ENCODE assay signal across 19 cellular contexts in the genomic region with DNA sequence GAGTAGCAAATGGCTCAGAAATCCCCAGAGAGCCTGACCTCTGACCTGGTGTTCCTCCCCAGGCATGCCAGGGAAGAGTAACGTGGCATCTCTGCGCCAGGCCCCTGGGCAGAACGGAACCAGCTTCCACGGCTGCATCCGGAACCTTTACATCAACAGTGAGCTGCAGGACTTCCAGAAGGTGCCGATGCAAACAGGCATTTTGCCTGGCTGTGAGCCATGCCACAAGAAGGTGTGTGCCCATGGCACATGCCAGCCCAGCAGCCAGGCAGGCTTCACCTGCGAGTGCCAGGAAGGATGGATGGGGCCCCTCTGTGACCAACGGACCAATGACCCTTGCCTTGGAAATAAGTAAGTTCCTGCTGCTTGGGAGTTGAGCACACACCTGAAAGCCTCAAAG.
DNase-seq lines count a peak whose midpoint lies in the region; ATAC-seq, FAIRE-seq and TF ChIP-seq lines count a peak whose summit lies in the region.
"Had no signal": no experiment of that assay in that cellular context is flagged by ENCODE, and none has a peak within 500 bp of the region (broad histone marks: within the 10 kb centered on the region; RNA-seq: fewer than 3 reads in every experiment).

No MANE protein-coding gene starts in this region.

- H3K4me3 ChIP-seq in mammary epithelial cell (replicated peaks in 1 of 3; ENCODE audit: insufficient read depth in 1 of 3, low read depth in 2 of 3, low read length in 3 of 3) (no peak overlapping the region), breast epithelium (no peak overlapping the region), H1 (ENCODE audit: extremely low read depth in 1 of 4, insufficient read depth in 2 of 4, low read depth in 3 of 4, low read length in 4 of 4) (no peak overlapping the region), mucosa of descending colon (no peak overlapping the region)

- no peak overlapping the region for H3K18ac ChIP-seq in H1 (ENCODE audit: extremely low read depth, low read length)

- H3K4me1 ChIP-seq in mammary epithelial cell (ENCODE audit: insufficient read depth, low read length) = peaks cover 24% of the 10 kb centered on the region
- no peaks in the 10 kb centered on the region for H3K4me1 ChIP-seq in breast epithelium
- H3K4me1 ChIP-seq in H1 (replicated peaks in 1 of 4; ENCODE audit: control insufficient read depth in 3 of 4, insufficient read depth in 4 of 4, low read length in 3 of 4) = peaks cover 0 to 6% (median 3%) of the 10 kb centered on the region in 4 experiments; a peak in 4 of 7 replicates
- no peaks in the 10 kb centered on the region for H3K4me1 ChIP-seq in mucosa of descending colon (ENCODE audit: low read depth)

- H2BK5ac ChIP-seq in H1 (ENCODE audit: low read depth, low read length) = no peak overlapping the region

- H3K4me2 ChIP-seq in mammary epithelial cell (ENCODE audit: insufficient read depth, low read depth, low read length) (no peak overlapping the region), H1 (ENCODE audit: insufficient read depth in 1 of 2, low read depth in 2 of 2, low read length in 2 of 2) (no peak overlapping the region)

- 56% methylated on average over 5 of the region's 8 CpGs for WGBS in mammary epithelial cell (ENCODE audit: low coverage, missing lambda C conversion rate)
- WGBS in H1 (ENCODE audit: extremely low coverage in 1 of 2, insufficient coverage in 1 of 2, insufficient read length in 1 of 2, insufficient replicate concordance in 2 of 2, low coverage in 1 of 2, low lambda C conversion rate in 2 of 2, missing lambda C conversion rate in 1 of 2), 2 experiments = 90% methylated on average over 8 of the region's 8 CpGs; no CpG with 5 or more reads in 1 of the 2 experiments

- H3K36me3 ChIP-seq in mammary epithelial cell (ENCODE audit: insufficient read depth, low read length) = no peaks in the 10 kb centered on the region
- no peaks in the 10 kb centered on the region for H3K36me3 ChIP-seq in breast epithelium
- H3K36me3 ChIP-seq in H1 (ENCODE audit: control insufficient read depth in 2 of 4, insufficient read depth in 4 of 4, low read length in 3 of 4) = no peaks in the 10 kb centered on the region
- H3K36me3 ChIP-seq in mucosa of descending colon (ENCODE audit: low read depth) = no peaks in the 10 kb centered on the region

- BruUV-seq in mammary epithelial cell (replicated peaks; lab: Mats Ljungman, UMichigan) = no TSS peak

- TF ChIP-seq EP300 in H1 (IDR thresholded peaks at IDR 0.05; ENCODE audit: borderline replicate concordance in 1 of 2, low read depth in 2 of 2, low read length in 2 of 2) = no peak

- no peak overlapping the region for H2BK20ac ChIP-seq in H1 (ENCODE audit: low read length)

- TF ChIP-seq CTCF in mammary epithelial cell (conservative IDR thresholded peaks at IDR 0.05 in 1 of 2, IDR thresholded peaks at IDR 0.05 in 1 of 2; ENCODE audit: extremely low read depth in 1 of 2, insufficient read depth in 1 of 2, low read depth in 1 of 2, low read length in 2 of 2) (no peak), breast epithelium (IDR thresholded peaks at IDR 0.05) (no peak), H1 (IDR thresholded peaks at IDR 0.05; ENCODE audit: control extremely low read depth in 1 of 3, insufficient read depth in 1 of 3, low read depth in 1 of 3, low read length in 3 of 3) (no peak), mucosa of descending colon (IDR thresholded peaks at IDR 0.05) (no peak)

- no peak overlapping the region for H3K14ac ChIP-seq in H1 (ENCODE audit: insufficient read length)

- H3K27ac ChIP-seq in mammary epithelial cell (ENCODE audit: insufficient read depth, low read depth, low read length) (no peak overlapping the region), breast epithelium (peak overlapping the region in 1 of 2 donors; percentile 32), H1 (ENCODE audit: low read depth, low read length) (no peak overlapping the region)
- H3K27ac ChIP-seq: 22Rv1 had no signal

- H4K8ac ChIP-seq in H1 (ENCODE audit: extremely low read depth, insufficient read depth, low read length) = peak overlapping the region; percentile 47; the same call in 1 of the 2 replicates

- H3K27me3 Mint-ChIP-seq in T-cell = peaks cover 0 to 2% of the 10 kb centered on the region in 2 donors

- H3K4ac ChIP-seq in H1 (replicated peaks; ENCODE audit: insufficient read length, low read depth, low read length) = no peak overlapping the region

- peak; percentile 32 for ATAC-seq in mucosa of descending colon
- no peak for ATAC-seq in T-cell (replicated peaks in 1 of 4)
- ATAC-seq: CD8-positive, alpha-beta T cell; HepG2 had no signal

- intact Hi-C loops in mammary epithelial cell (cut with micrococcal nuclease) (no loop called here), breast epithelium (cut with DNase I; ENCODE audit: low total_unique reads) (no loop called here), mucosa of descending colon (cut with DNase I, micrococcal nuclease) (no loop called here)

- H3K79me2 ChIP-seq in mammary epithelial cell (ENCODE audit: insufficient read depth, low read length) (no peaks in the 10 kb centered on the region), H1 (ENCODE audit: control insufficient read depth in 1 of 2, insufficient read depth in 2 of 2, low read length in 2 of 2) (no peaks in the 10 kb centered on the region)

- H3K9me3 ChIP-seq in mammary epithelial cell (replicated peaks; ENCODE audit: insufficient read depth, low read length) (no peaks in the 10 kb centered on the region), breast epithelium (no peaks in the 10 kb centered on the region), H1 (ENCODE audit: insufficient read depth in 2 of 2, low read depth in 1 of 2, low read length in 1 of 2) (no peaks in the 10 kb centered on the region; a peak in 1 of 4 replicates), mucosa of descending colon (no peaks in the 10 kb centered on the region)

- no peaks in the 10 kb centered on the region for H3K79me1 ChIP-seq in H1 (ENCODE audit: low read depth, low read length)

- no peak overlapping the region for H3K27ac Mint-ChIP-seq in T-cell
- H3K27ac Mint-ChIP-seq: CD8-positive, alpha-beta T cell; HFFc6 had no signal

- no peak overlapping the region for H2AK5ac ChIP-seq in H1 (ENCODE audit: low read depth, low read length)

- H3K9me3 Mint-ChIP-seq in T-cell = no peaks in the 10 kb centered on the region
- H3K9me3 Mint-ChIP-seq: CD14-positive monocyte; CD8-positive, alpha-beta T cell; HFFc6 had no signal

- no peak overlapping the region for H3K23ac ChIP-seq in H1 (ENCODE audit: insufficient read length)

- no peaks in the 10 kb centered on the region for H3K23me2 ChIP-seq in H1 (ENCODE audit: low read depth, low read length)

- H3K4me3 Mint-ChIP-seq in T-cell = no peak overlapping the region
- H3K4me3 Mint-ChIP-seq: CD14-positive monocyte; CD8-positive, alpha-beta T cell; HFFc6 had no signal

- H3K36me3 Mint-ChIP-seq in T-cell = no peaks in the 10 kb centered on the region
- H3K36me3 Mint-ChIP-seq: CD14-positive monocyte; CD8-positive, alpha-beta T cell had no signal

- CTCF ChIA-PET in mammary epithelial cell (lab: Charles Lee; ENCODE audit: low non-redundant PET) (no interaction called here), H1 (lab: Charles Lee; ENCODE audit: partially characterized antibody) (interaction anchor here (1.4 kb wide), 1 partner anchor 73 kb away, joined by 3 read pairs; no protein-coding TSS in a partner anchor), T-cell (lab: Charles Lee) (interaction anchor here in 1 of 2 donors (0.5 kb wide), 1 partner anchor 626 kb away, joined by 3 read pairs; no protein-coding TSS in a partner anchor)

- no peak overlapping the region for H2BK120ac ChIP-seq in H1 (replicated peaks; ENCODE audit: low read depth, low read length)

- POLR2A ChIA-PET in H1 (lab: Charles Lee; ENCODE audit: partially characterized antibody) = no interaction called here
- POLR2A ChIA-PET in T-cell (lab: Charles Lee) = no interaction called here

- TF ChIP-seq RAD21 in H1 (IDR thresholded peaks at IDR 0.05 in 1 of 2, conservative IDR thresholded peaks at IDR 0.05 in 1 of 2; ENCODE audit: low read depth in 2 of 2, low read length in 2 of 2) = no peak

- H3K56ac ChIP-seq in H1 (replicated peaks; ENCODE audit: insufficient read length, low read depth, low read length) = no peak overlapping the region

- no peaks in the 10 kb centered on the region for H4K20me1 ChIP-seq in mammary epithelial cell (ENCODE audit: insufficient read depth, low read length)
- no peaks in the 10 kb centered on the region for H4K20me1 ChIP-seq in H1 (replicated peaks in 1 of 2; ENCODE audit: control insufficient read depth in 1 of 2, insufficient read depth in 2 of 2, low read length in 2 of 2)

- dilution Hi-C loops in mammary epithelial cell (cut with HindIII; ENCODE audit: low sequenced_read_pairs) = no loop called here

- no peak for TF ChIP-seq POLR2A in breast epithelium (IDR thresholded peaks at IDR 0.05)
- TF ChIP-seq POLR2A in H1 (IDR thresholded peaks at IDR 0.05; ENCODE audit: control extremely low read depth in 1 of 2, low read depth in 2 of 2, low read length in 2 of 2) = no peak

- no peak overlapping the region for H2BK15ac ChIP-seq in H1 (ENCODE audit: low read length)

- H4K5ac ChIP-seq in H1 (ENCODE audit: insufficient read length, low read depth, low read length) = no peak overlapping the region

- peak overlapping the region; percentile 71; the same call in 1 of the 2 replicates for H2BK12ac ChIP-seq in H1 (ENCODE audit: low read depth, low read length)

- H3K4me1 Mint-ChIP-seq in T-cell = peaks cover 0 to 2% (median 0%) of the 10 kb centered on the region in 3 donors

- H4K91ac ChIP-seq in H1 (replicated peaks; ENCODE audit: insufficient read length, low read length) = no peak overlapping the region

- no peak for DNase-seq in mammary epithelial cell
- DNase-seq in breast epithelium (ENCODE audit: low spot score in 2 of 2) = no peak
- no peak for DNase-seq in H1 (ENCODE audit: low read depth in 1 of 2, low spot score in 2 of 2)
- peak in 1 of 3 donors; percentile 30 for DNase-seq in mucosa of descending colon
- no peak for DNase-seq in activated T-cell treated with anti-CD3 and anti-CD28 coated beads for 4 hours
- no peak for DNase-seq in T-cell
- no peak for DNase-seq in NK-92 treated with Interleukin-12 subunit alpha and Interleukin-12 subunit beta, amount 100 ng/mL, for 24 hours (lab: John Stamatoyannopoulos, UW)
- DNase-seq: CD8-positive, alpha-beta T cell; COR-L47; DND-41; GF-D8; GOT3; HCEC 1CT; HFFc6 had no signal

- H3K27me3 ChIP-seq in mammary epithelial cell (ENCODE audit: insufficient read depth, low read length) (no peaks in the 10 kb centered on the region), breast epithelium (no peaks in the 10 kb centered on the region), H1 (replicated peaks in 1 of 4; ENCODE audit: control insufficient read depth in 3 of 4, extremely low read depth in 1 of 4, insufficient read depth in 3 of 4, low read length in 3 of 4) (no peaks in the 10 kb centered on the region)

- in situ Hi-C loops in mammary epithelial cell (cut with MboI; ENCODE audit: low sequenced_read_pairs in 2 of 2) = no loop called here

- no peak overlapping the region for H3K9ac ChIP-seq in mammary epithelial cell (ENCODE audit: insufficient read depth, low read length)
- H3K9ac ChIP-seq in H1 (replicated peaks in 1 of 4; ENCODE audit: extremely low read depth in 1 of 4, low read depth in 3 of 4, low read length in 3 of 4) = no peak overlapping the region

- FAIRE-seq in H1 (lab: Jason Lieb, UNC) = no peak
- FAIRE-seq: GM19239, HepG2, HTR-8/SVneo had no signal

- peak overlapping the region; percentile 0 for H2AFZ ChIP-seq in mammary epithelial cell (ENCODE audit: low read depth, low read length)
- no peak overlapping the region for H2AFZ ChIP-seq in H1 (ENCODE audit: low read length)
